Comparison of ENCODE assay signal across 9 cellular contexts in genomic region chr7:1666779-1667565, GRCh38. TPM values are rescaled to one million over a fixed set of nuclear protein-coding genes. Genes with fewer than 3 reads are reported as not detected.
DNase-seq lines count a peak whose midpoint lies in the region; FAIRE-seq and TF ChIP-seq lines count a peak whose summit lies in the region.
"Had no signal": no experiment of that assay in that cellular context is flagged by ENCODE, and none has a peak within 500 bp of the region (broad histone marks: within the 10 kb centered on the region; RNA-seq: fewer than 3 reads in every experiment).

No MANE protein-coding gene starts in this region.

- H3K9me3 ChIP-seq in kidney (ENCODE audit: control insufficient read depth in 1 of 2, low read length in 2 of 2) (no peaks in the 10 kb centered on the region), subcutaneous abdominal adipose tissue (ENCODE audit: control insufficient read depth in 5 of 5, low read length in 5 of 5) (no peaks in the 10 kb centered on the region)
- H3K9me3 ChIP-seq: SJSA1 had no signal

- no peak for FAIRE-seq in kidney (lab: Jason Lieb, UNC)

- intact Hi-C loops in kidney (cut with DNase I): no loop called here

- TF ChIP-seq CTCF in kidney (IDR thresholded peaks at IDR 0.05; ENCODE audit: borderline replicate concordance, extremely low read depth, insufficient read depth): no peak

- H3K4me1 ChIP-seq in kidney (ENCODE audit: control insufficient read depth in 1 of 2, insufficient read depth in 1 of 2, low read depth in 1 of 2, low read length in 2 of 2): peaks cover 0 to 10% of the 10 kb centered on the region in 2 donors
- H3K4me1 ChIP-seq in subcutaneous abdominal adipose tissue (ENCODE audit: control insufficient read depth in 5 of 5, insufficient read depth in 5 of 5, low read length in 5 of 5): peaks cover 0 to 32% (median 22%) of the 10 kb centered on the region in 5 donors

- H3K27ac ChIP-seq in kidney (ENCODE audit: low read depth in 2 of 2, low read length in 2 of 2): no peak overlapping the region
- no peak overlapping the region for H3K27ac ChIP-seq in subcutaneous abdominal adipose tissue (ENCODE audit: low read depth, low read length)
- H3K27ac ChIP-seq: SJSA1 had no signal

- peak overlapping the region in 1 of 2 donors; percentile 37 for H3K4me3 ChIP-seq in kidney (ENCODE audit: low read length in 2 of 2)
- H3K4me3 ChIP-seq in subcutaneous abdominal adipose tissue (ENCODE audit: low read depth in 1 of 5, low read length in 5 of 5): peak overlapping the region in 4 of 5 donors; percentile 32 to 60 (median 49)
- H3K4me3 ChIP-seq: SJSA1 had no signal

- peaks cover 22 to 57% (median 48%) of the 10 kb centered on the region in 5 donors for H3K27me3 ChIP-seq in subcutaneous abdominal adipose tissue (ENCODE audit: control insufficient read depth in 5 of 5, insufficient read depth in 4 of 5, low read length in 5 of 5)

- H3K9ac ChIP-seq in kidney (ENCODE audit: low read length in 2 of 2): no peak overlapping the region
- H3K9ac ChIP-seq in subcutaneous abdominal adipose tissue (ENCODE audit: low read length in 5 of 5): no peak overlapping the region

- H3K36me3 ChIP-seq in kidney (ENCODE audit: control insufficient read depth in 1 of 2, insufficient read depth in 2 of 2, low read length in 2 of 2) (no peaks in the 10 kb centered on the region), subcutaneous abdominal adipose tissue (ENCODE audit: control insufficient read depth in 5 of 5, insufficient read depth in 5 of 5, low read length in 5 of 5) (no peaks in the 10 kb centered on the region)
- H3K36me3 ChIP-seq: SJSA1 had no signal

- DNase-seq in NCI-H345 treated with DMSO at 0.1 percent for 48 hours (lab: John Stamatoyannopoulos, UW; ENCODE audit: unreplicated experiment) (peak; percentile 10), NCI-H345 (lab: John Stamatoyannopoulos, UW) (no peak), astrocyte of the hippocampus (ENCODE audit: low read depth, low spot score) (peak; percentile 53), kidney (peak; percentile 82), COLO829 (ENCODE audit: low spot score) (no peak)
- DNase-seq in stimulated activated CD4-positive, alpha-beta T cell treated with anti-CD3 and anti-CD28 coated beads, Interleukin-1b, Interleukin-23, amount 100 ng/mL, for 48 hours: no peak
- no peak for DNase-seq in effector CD8-positive, alpha-beta T cell (lab: John Stamatoyannopoulos, UW)

RNA-seq across cellular contexts. Expression of gene ELFN1, which starts 3.1 kb away (rescaled TPM):
- 3.8 TPM for total RNA-seq in kidney
- polyA plus RNA-seq in kidney (ENCODE audit: insufficient read depth, low read depth, low replicate concordance): 3.5 TPM
- total RNA-seq: SJSA1 had no signal

Comparison
In these comparisons a context has a peak if more than half of its experiments do, and no peak if none do; other contexts are left out.
1. DNase-seq: peak in NCI-H345 treated with DMSO at 0.1 percent for 48 hours (single experiment), astrocyte of the hippocampus (single experiment) and kidney (single experiment); none in NCI-H345 (single experiment), COLO829 (single experiment), stimulated activated CD4-positive, alpha-beta T cell treated with anti-CD3 and anti-CD28 coated beads, Interleukin-1b, Interleukin-23, amount 100 ng/mL, for 48 hours (single experiment) and effector CD8-positive, alpha-beta T cell (single experiment).